ENCODE assay signal across 16 cellular contexts in genomic region chr5:57185301-57185700, GRCh38. TPM values are rescaled to one million over a fixed set of nuclear protein-coding genes. Genes with fewer than 3 reads are reported as not detected.
DNase-seq lines count a peak whose midpoint lies in the region; ATAC-seq and TF ChIP-seq lines count a peak whose summit lies in the region.
"Had no signal": no experiment of that assay in that cellular context is flagged by ENCODE, and none has a peak within 500 bp of the region (broad histone marks: within the 10 kb centered on the region; RNA-seq: fewer than 3 reads in every experiment).

No MANE protein-coding gene starts in this region.

- H3K36me3 ChIP-seq in SU-DHL-6 (ENCODE audit: low read length) = no peaks in the 10 kb centered on the region

- H3F3A ChIP-seq in SU-DHL-6 (ENCODE audit: insufficient read depth) = peaks cover 21% of the 10 kb centered on the region

- peaks cover 100% of the 10 kb centered on the region for H3K79me2 ChIP-seq in SU-DHL-6 (ENCODE audit: insufficient read depth, low read length)

- H3K4me3 Mint-ChIP-seq in activated naive CD4-positive, alpha-beta T cell treated with anti-CD3 and anti-CD28 coated beads for 36 hours = no peak overlapping the region
- peak overlapping the region in 4 of 5 donors; percentile 20 to 65 (median 32) for H3K4me3 Mint-ChIP-seq in immature natural killer cell
- peak overlapping the region; percentile 53 for H3K4me3 Mint-ChIP-seq in stimulated activated memory B cell treated with anti-CD40 and anti-IgM and Interleukin-4, amounts not matched to agents 10 μg/mL and 1 μg/mL and 100 μg/mL, for 72 hours

- peaks cover 83% of the 10 kb centered on the region for H3K4me1 Mint-ChIP-seq in activated naive CD4-positive, alpha-beta T cell treated with anti-CD3 and anti-CD28 coated beads for 36 hours (ENCODE audit: low read depth)
- peaks cover 88 to 92% of the 10 kb centered on the region in 2 donors for H3K4me1 Mint-ChIP-seq in immature natural killer cell
- H3K4me1 Mint-ChIP-seq in stimulated activated memory B cell treated with anti-CD40 and anti-IgM and Interleukin-4, amounts not matched to agents 10 μg/mL and 1 μg/mL and 100 μg/mL, for 72 hours = peaks cover 76% of the 10 kb centered on the region

- intact Hi-C loops in activated naive CD4-positive, alpha-beta T cell treated with anti-CD3 and anti-CD28 coated beads for 36 hours (cut with micrococcal nuclease) = no loop called here

- H2AFZ ChIP-seq in SU-DHL-6 (ENCODE audit: low read depth, low read length, severe bottlenecking) = no peak overlapping the region

- no peak for TF ChIP-seq CTCF in SU-DHL-6 (IDR thresholded peaks at IDR 0.05; ENCODE audit: insufficient read depth, low read length, poor library complexity, severe bottlenecking)

- CTCF ChIA-PET in activated naive CD4-positive, alpha-beta T cell treated with anti-CD3 and anti-CD28 coated beads for 36 hours (lab: Charles Lee) = no interaction called here

- peak overlapping the region; percentile 36 for H3K4me3 ChIP-seq in SU-DHL-6 (ENCODE audit: insufficient read depth, low read length, poor library complexity, severe bottlenecking)
- H3K4me3 ChIP-seq: transverse colon had no signal

- H3K9ac ChIP-seq in SU-DHL-6 (ENCODE audit: low read length) = peak overlapping the region; percentile 21; the same call in 1 of the 2 replicates

- ATAC-seq in stimulated activated memory B cell treated with anti-CD40 and anti-IgM and Interleukin-4, amounts not matched to agents 10 μg/mL and 1 μg/mL and 100 μg/mL, for 72 hours = no peak
- ATAC-seq: right cardiac atrium had no signal

- no peaks in the 10 kb centered on the region for H3K9me3 ChIP-seq in SU-DHL-6 (ENCODE audit: insufficient read depth, low read length)
- H3K9me3 ChIP-seq: transverse colon had no signal

- DNase-seq in activated naive CD4-positive, alpha-beta T cell treated with anti-CD3 and anti-CD28 coated beads for 36 hours = no peak
- no peak for DNase-seq in activated naive CD4-positive, alpha-beta T cell (lab: John Stamatoyannopoulos, UW)
- DNase-seq in immature natural killer cell (no peak), RPMI8226 (no peak), NCI-H187 (lab: John Stamatoyannopoulos, UW) (no peak), T1000 (lab: John Stamatoyannopoulos, UW) (no peak)
- DNase-seq: Kasumi-1; naive B cell; NCI-H146; NCI-H510A; right cardiac atrium; stimulated activated CD4-positive, alpha-beta T cell treated with anti-CD3 and anti-CD28 coated beads, Interleukin-1b, Interleukin-23, amount 100 ng/mL, for 48 hours; SW 1271; transverse colon had no signal

- H3K4me2 ChIP-seq in SU-DHL-6 (ENCODE audit: low read depth, low read length, poor library complexity, severe bottlenecking) = peak overlapping the region; percentile 74

- H4K20me1 ChIP-seq in SU-DHL-6 (ENCODE audit: low read depth, low read length) = peaks cover 68% of the 10 kb centered on the region

- peak overlapping the region; percentile 31 for H3K27ac Mint-ChIP-seq in activated naive CD4-positive, alpha-beta T cell treated with anti-CD3 and anti-CD28 coated beads for 36 hours
- H3K27ac Mint-ChIP-seq in immature natural killer cell = peak overlapping the region; percentile 23 to 69 (median 40)
- H3K27ac Mint-ChIP-seq in stimulated activated memory B cell treated with anti-CD40 and anti-IgM and Interleukin-4, amounts not matched to agents 10 μg/mL and 1 μg/mL and 100 μg/mL, for 72 hours = no peak overlapping the region

- H3K27me3 ChIP-seq in SU-DHL-6 (ENCODE audit: low read length) = no peaks in the 10 kb centered on the region
- H3K27me3 ChIP-seq: transverse colon had no signal

- H3K27me3 Mint-ChIP-seq in activated naive CD4-positive, alpha-beta T cell treated with anti-CD3 and anti-CD28 coated beads for 36 hours (ENCODE audit: low read depth) = no peaks in the 10 kb centered on the region
- peaks cover 0 to 6% (median 3%) of the 10 kb centered on the region in 3 donors for H3K27me3 Mint-ChIP-seq in immature natural killer cell (ENCODE audit: low read depth in 3 of 3)
- H3K27me3 Mint-ChIP-seq in stimulated activated memory B cell treated with anti-CD40 and anti-IgM and Interleukin-4, amounts not matched to agents 10 μg/mL and 1 μg/mL and 100 μg/mL, for 72 hours = no peaks in the 10 kb centered on the region
- H3K27me3 Mint-ChIP-seq: naive B cell had no signal

- peaks cover 40% of the 10 kb centered on the region for H3K36me3 Mint-ChIP-seq in activated naive CD4-positive, alpha-beta T cell treated with anti-CD3 and anti-CD28 coated beads for 36 hours (ENCODE audit: low read depth)
- peaks cover 6 to 7% (median 7%) of the 10 kb centered on the region in 3 donors for H3K36me3 Mint-ChIP-seq in immature natural killer cell
- peaks cover 47% of the 10 kb centered on the region for H3K36me3 Mint-ChIP-seq in stimulated activated memory B cell treated with anti-CD40 and anti-IgM and Interleukin-4, amounts not matched to agents 10 μg/mL and 1 μg/mL and 100 μg/mL, for 72 hours

- peaks cover 1% of the 10 kb centered on the region for H3K9me3 Mint-ChIP-seq in activated naive CD4-positive, alpha-beta T cell treated with anti-CD3 and anti-CD28 coated beads for 36 hours
- no peaks in the 10 kb centered on the region for H3K9me3 Mint-ChIP-seq in immature natural killer cell
- no peaks in the 10 kb centered on the region for H3K9me3 Mint-ChIP-seq in stimulated activated memory B cell treated with anti-CD40 and anti-IgM and Interleukin-4, amounts not matched to agents 10 μg/mL and 1 μg/mL and 100 μg/mL, for 72 hours
- H3K9me3 Mint-ChIP-seq: naive B cell had no signal

- no peaks in the 10 kb centered on the region for H3K9me2 ChIP-seq in SU-DHL-6 (replicated peaks; ENCODE audit: insufficient read depth, low read length)

- no peak overlapping the region for H3K27ac ChIP-seq in SU-DHL-6 (ENCODE audit: low read depth, low read length)
- H3K27ac ChIP-seq: transverse colon had no signal

RNA-seq across cellular contexts. Expression of gene GPBP1, which starts 11.4 kb away (rescaled TPM):
- 10 to 100 TPM; 91.5 to 91.9 TPM for total RNA-seq in activated naive CD4-positive, alpha-beta T cell treated with anti-CD3 and anti-CD28 coated beads for 36 hours
- polyA plus RNA-seq in immature natural killer cell = 10 to 100 TPM; 60.7 to 95.6 (median 80.4) TPM
